Comparison of ENCODE assay signal across 17 cellular contexts in the genomic region with DNA sequence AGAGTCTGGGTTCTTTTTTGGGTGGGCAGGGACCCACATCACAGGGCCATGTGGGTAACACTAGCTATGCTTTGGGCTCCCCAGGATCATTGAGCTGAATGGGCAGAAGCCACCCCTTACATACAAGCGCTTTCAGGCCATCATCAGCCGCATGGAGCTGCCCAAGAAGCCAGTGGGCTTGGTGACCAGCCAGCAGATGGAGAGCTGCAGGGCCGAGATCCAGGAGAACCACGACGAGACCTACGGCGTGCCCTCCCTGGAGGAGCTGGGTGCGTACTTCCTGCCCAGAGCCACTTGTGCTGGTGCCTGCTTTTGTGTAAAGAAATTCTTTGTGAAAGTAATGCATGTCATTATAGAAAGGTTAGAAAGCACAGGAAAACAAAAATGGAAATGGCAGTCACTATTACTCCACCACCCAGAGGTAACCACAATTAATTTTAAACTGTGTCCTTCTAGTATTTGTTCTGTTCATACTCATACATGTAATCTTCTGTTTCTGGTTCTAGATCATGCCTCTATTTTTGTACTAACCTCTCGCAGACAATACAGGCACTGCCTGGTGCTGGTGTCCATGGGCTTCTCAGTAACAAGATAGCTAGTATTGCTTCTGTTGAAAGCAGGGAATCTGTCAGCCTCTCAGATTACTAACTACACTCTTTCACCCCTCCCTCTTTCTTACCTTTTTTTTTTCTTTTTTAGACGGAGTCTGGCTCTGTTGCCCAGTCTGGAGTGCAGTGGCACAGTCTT. TPM values are rescaled to one million over a fixed set of nuclear protein-coding genes. Genes with fewer than 3 reads are reported as not detected.
A peak's percentile ranks its signal among the peaks of the same experiment; 100 is the strongest.
DNase-seq lines count a peak whose midpoint lies in the region; TF ChIP-seq lines count a peak whose summit lies in the region.
"Had no signal": no experiment of that assay in that cellular context is flagged by ENCODE, and none has a peak within 500 bp of the region (broad histone marks: within the 10 kb centered on the region; RNA-seq: fewer than 3 reads in every experiment).

No MANE protein-coding gene starts in this region.

- H3K27ac Mint-ChIP-seq in nephron progenitor cell, result peak overlapping the region; percentile 32
- peak overlapping the region in 1 of 8 donors; percentile 47 for H3K27ac Mint-ChIP-seq in CD8-positive, alpha-beta memory T cell
- H3K27ac Mint-ChIP-seq: activated CD4-positive, alpha-beta memory T cell treated with anti-CD3 and anti-CD28 coated beads, Interleukin-2, amount 10 ng/mL, durations not matched to agents 7 days and 5 days; activated naive CD8-positive, alpha-beta T cell treated with anti-CD3 and anti-CD28 coated beads, Interleukin-2, amount 10 ng/mL, durations not matched to agents 7 days and 5 days had no signal

- intact Hi-C loops in esophagus muscularis mucosa (cut with DNase I) (no loop called here), thyroid gland (cut with DNase I) (no loop called here)

- H3K4me3 Mint-ChIP-seq in nephron progenitor cell, result no peak overlapping the region
- no peak overlapping the region for H3K4me3 Mint-ChIP-seq in CD8-positive, alpha-beta memory T cell
- H3K4me3 Mint-ChIP-seq: activated CD4-positive, alpha-beta memory T cell treated with anti-CD3 and anti-CD28 coated beads, Interleukin-2, amount 10 ng/mL, durations not matched to agents 7 days and 5 days; activated naive CD8-positive, alpha-beta T cell treated with anti-CD3 and anti-CD28 coated beads, Interleukin-2, amount 10 ng/mL, durations not matched to agents 7 days and 5 days had no signal

- H3K9me3 ChIP-seq in adipocyte (ENCODE audit: control insufficient read depth, low read length), result no peaks in the 10 kb centered on the region
- H3K9me3 ChIP-seq in esophagus muscularis mucosa, result no peaks in the 10 kb centered on the region
- no peaks in the 10 kb centered on the region for H3K9me3 ChIP-seq in thyroid gland
- no peaks in the 10 kb centered on the region for H3K9me3 ChIP-seq in CD8-positive, alpha-beta memory T cell (ENCODE audit: low read length)
- H3K9me3 ChIP-seq: BE2C had no signal

- H3K4me3 ChIP-seq in adipocyte (ENCODE audit: low read length) (no peak overlapping the region), esophagus muscularis mucosa (no peak overlapping the region), thyroid gland (replicated peaks in 1 of 3) (no peak overlapping the region)
- H3K4me3 ChIP-seq in CD8-positive, alpha-beta memory T cell (ENCODE audit: low read length), result no peak overlapping the region

- peaks cover 27% of the 10 kb centered on the region for H3K4me1 Mint-ChIP-seq in nephron progenitor cell
- H3K4me1 Mint-ChIP-seq in CD8-positive, alpha-beta memory T cell, result peaks cover 0 to 6% (median 3%) of the 10 kb centered on the region in 3 donors
- H3K4me1 Mint-ChIP-seq: activated CD4-positive, alpha-beta memory T cell treated with anti-CD3 and anti-CD28 coated beads, Interleukin-2, amount 10 ng/mL, durations not matched to agents 7 days and 5 days; activated naive CD8-positive, alpha-beta T cell treated with anti-CD3 and anti-CD28 coated beads, Interleukin-2, amount 10 ng/mL, durations not matched to agents 7 days and 5 days had no signal

- H3K27me3 Mint-ChIP-seq in nephron progenitor cell (ENCODE audit: low read depth, poor library complexity), result no peaks in the 10 kb centered on the region
- no peaks in the 10 kb centered on the region for H3K27me3 Mint-ChIP-seq in CD8-positive, alpha-beta memory T cell
- H3K27me3 Mint-ChIP-seq: activated CD4-positive, alpha-beta memory T cell treated with anti-CD3 and anti-CD28 coated beads, Interleukin-2, amount 10 ng/mL, durations not matched to agents 7 days and 5 days; activated naive CD8-positive, alpha-beta T cell treated with anti-CD3 and anti-CD28 coated beads, Interleukin-2, amount 10 ng/mL, durations not matched to agents 7 days and 5 days had no signal

- H3K36me3 Mint-ChIP-seq in nephron progenitor cell (ENCODE audit: low read depth), result peaks cover 42% of the 10 kb centered on the region
- peaks cover 15 to 90% (median 38%) of the 10 kb centered on the region in 3 donors for H3K36me3 Mint-ChIP-seq in CD8-positive, alpha-beta memory T cell

- POLR2A ChIA-PET in CD8-positive, alpha-beta memory T cell (lab: Charles Lee), result no interaction called here

- peaks cover 54% of the 10 kb centered on the region for H3K36me3 ChIP-seq in adipocyte (ENCODE audit: control insufficient read depth, insufficient read depth, low read length, severe bottlenecking)
- peaks cover 44 to 83% (median 66%) of the 10 kb centered on the region in 4 donors for H3K36me3 ChIP-seq in esophagus muscularis mucosa
- H3K36me3 ChIP-seq in thyroid gland, result peaks cover 39 to 46% of the 10 kb centered on the region in 2 donors
- H3K36me3 ChIP-seq in CD8-positive, alpha-beta memory T cell (ENCODE audit: insufficient read depth, low read length), result peaks cover 84% of the 10 kb centered on the region

- CTCF ChIA-PET in CD8-positive, alpha-beta memory T cell (lab: Charles Lee), result interaction anchor here (2.1 kb wide), 1 partner anchor 14 kb away, joined by 5 read pairs; the partner anchor contains the start of gene CRY2

- DNase-seq in adipocyte (ENCODE audit: low read depth) (no peak), esophagus muscularis mucosa (ENCODE audit: extremely low spot score) (no peak), nephron progenitor cell (no peak), thyroid gland (no peak), NCI-H1105 treated with DMSO at 0.1 percent for 48 hours (lab: John Stamatoyannopoulos, UW) (no peak), NCI-H526 (lab: John Stamatoyannopoulos, UW) (no peak)
- DNase-seq in CD8-positive, alpha-beta memory T cell, result no peak
- DNase-seq: activated CD4-positive, alpha-beta memory T cell treated with anti-CD3 and anti-CD28 coated beads, Interleukin-2, amount 10 ng/mL, durations not matched to agents 7 days and 5 days; activated naive CD8-positive, alpha-beta T cell treated with anti-CD3 and anti-CD28 coated beads, Interleukin-2, amount 10 ng/mL, durations not matched to agents 7 days and 5 days; BE2C; central memory CD4-positive, alpha-beta T cell; foreskin fibroblast; left colon; NCI-H146; RPMI8226; stimulated activated naive CD4-positive, alpha-beta T cell; SW 1271 had no signal

- TF ChIP-seq POLR2A in esophagus muscularis mucosa (IDR thresholded peaks at IDR 0.05; ENCODE audit: low read depth) (no peak), thyroid gland (IDR thresholded peaks at IDR 0.05) (no peak)

- no peaks in the 10 kb centered on the region for H3K9me3 Mint-ChIP-seq in nephron progenitor cell
- no peaks in the 10 kb centered on the region for H3K9me3 Mint-ChIP-seq in CD8-positive, alpha-beta memory T cell
- H3K9me3 Mint-ChIP-seq: activated CD4-positive, alpha-beta memory T cell treated with anti-CD3 and anti-CD28 coated beads, Interleukin-2, amount 10 ng/mL, durations not matched to agents 7 days and 5 days; activated naive CD8-positive, alpha-beta T cell treated with anti-CD3 and anti-CD28 coated beads, Interleukin-2, amount 10 ng/mL, durations not matched to agents 7 days and 5 days had no signal

- TF ChIP-seq CTCF in esophagus muscularis mucosa (IDR thresholded peaks at IDR 0.05), result no peak
- no peak for TF ChIP-seq CTCF in nephron progenitor cell (IDR thresholded peaks at IDR 0.05)
- no peak for TF ChIP-seq CTCF in thyroid gland (IDR thresholded peaks at IDR 0.05)

- H3K27me3 ChIP-seq in adipocyte (replicated peaks; ENCODE audit: control insufficient read depth, insufficient read depth, low read length) (no peaks in the 10 kb centered on the region), esophagus muscularis mucosa (no peaks in the 10 kb centered on the region), thyroid gland (no peaks in the 10 kb centered on the region)
- no peaks in the 10 kb centered on the region for H3K27me3 ChIP-seq in CD8-positive, alpha-beta memory T cell (ENCODE audit: insufficient read depth, low read length, poor library complexity, severe bottlenecking)
- H3K27me3 ChIP-seq: BE2C had no signal

- TF ChIP-seq EP300 in esophagus muscularis mucosa (IDR thresholded peaks at IDR 0.05), result no peak

- peak overlapping the region; percentile 56 for H3K9ac ChIP-seq in adipocyte (ENCODE audit: low read length)

- H3K4me1 ChIP-seq in adipocyte (ENCODE audit: control insufficient read depth, insufficient read depth, low read length), result peaks cover 45% of the 10 kb centered on the region
- H3K4me1 ChIP-seq in esophagus muscularis mucosa, result peaks cover 50 to 64% (median 53%) of the 10 kb centered on the region in 4 donors
- peaks cover 45 to 49% of the 10 kb centered on the region in 2 donors for H3K4me1 ChIP-seq in thyroid gland
- no peaks in the 10 kb centered on the region for H3K4me1 ChIP-seq in CD8-positive, alpha-beta memory T cell (ENCODE audit: insufficient read depth, low read length)

- WGBS in esophagus muscularis mucosa, result 92% methylated on average over 10 of the region's 10 CpGs
- WGBS in thyroid gland, 2 donors, result 87 to 94% methylated on average over 8 to 10 of the region's 10 CpGs

- H3K27ac ChIP-seq in esophagus muscularis mucosa (replicated peaks in 1 of 4) (peak overlapping the region; percentile 84 to 99 (median 94)), thyroid gland (peak overlapping the region in 2 of 3 donors; percentile 87 to 89)
- H3K27ac ChIP-seq in CD8-positive, alpha-beta memory T cell (ENCODE audit: low read depth, low read length), result no peak overlapping the region

RNA-seq across cellular contexts. Expression of gene CRY2, which starts 13.7 kb away (rescaled TPM):
- 10 to 100 TPM; 32.0 to 57.6 (median 49.7) TPM for total RNA-seq in esophagus muscularis mucosa
- total RNA-seq in thyroid gland, result 100 to 1,000 TPM in 1 of 4 donors, 10 to 100 TPM in 3; 49.5 to 117 (median 57.8) TPM
- total RNA-seq in CD8-positive, alpha-beta memory T cell, result 10 to 100 TPM; 16.6 to 17.8 TPM
- 27.1 TPM for polyA plus RNA-seq in CD8-positive, alpha-beta memory T cell

RNA-seq across cellular contexts. Expression of gene MAPK8IP1, which starts 24.5 kb away (rescaled TPM):
- total RNA-seq in esophagus muscularis mucosa, result 10 to 100 TPM in 3 of 4 donors, 1 to 10 TPM in 1; 7.5 to 20.6 (median 16.1) TPM
- 10 to 100 TPM in 3 of 4 donors, 1 to 10 TPM in 1; 9.5 to 25.1 (median 17.4) TPM for total RNA-seq in thyroid gland
- 1 to 10 TPM in 1 of 2 experiments, under 1 TPM in 1; 0.98 to 1.1 TPM for total RNA-seq in CD8-positive, alpha-beta memory T cell
- 0.23 TPM for polyA plus RNA-seq in CD8-positive, alpha-beta memory T cell

RNA-seq across cellular contexts. Expression of gene FREY1, which starts 46.1 kb away (rescaled TPM):
- total RNA-seq in esophagus muscularis mucosa, result 1 to 10 TPM in 3 of 4 donors, under 1 TPM in 1; 0.65 to 3.7 (median 1.4) TPM
- total RNA-seq in thyroid gland, result 1 to 10 TPM in 2 of 4 donors, not detected in 2; 1.8 to 2.6 TPM
- 1 to 10 TPM; 1.1 to 2.0 TPM for total RNA-seq in CD8-positive, alpha-beta memory T cell
- 0.43 TPM for polyA plus RNA-seq in CD8-positive, alpha-beta memory T cell

RNA-seq across cellular contexts. Expression of gene SLC35C1, which starts 56.0 kb away (rescaled TPM):
- total RNA-seq in esophagus muscularis mucosa (10 to 100 TPM in 3 of 4 donors, 1 to 10 TPM in 1; 9.6 to 18.0 (median 13.1) TPM), thyroid gland (10 to 100 TPM; 11.2 to 15.8 (median 14.0) TPM)
- 10 to 100 TPM; 17.7 to 18.1 TPM for total RNA-seq in CD8-positive, alpha-beta memory T cell
- polyA plus RNA-seq in CD8-positive, alpha-beta memory T cell, result 22.4 TPM

RNA-seq across cellular contexts. Expression of gene PEX16, which starts 56.7 kb away (rescaled TPM):
- total RNA-seq in esophagus muscularis mucosa, result 10 to 100 TPM; 15.4 to 32.2 (median 23.2) TPM
- 10 to 100 TPM; 28.5 to 41.2 (median 29.5) TPM for total RNA-seq in thyroid gland
- 10 to 100 TPM; 35.1 to 43.2 TPM for total RNA-seq in CD8-positive, alpha-beta memory T cell
- 63.4 TPM for polyA plus RNA-seq in CD8-positive, alpha-beta memory T cell

Comparison
In these comparisons a context has a peak if more than half of its experiments do, and no peak if none do; other contexts are left out.
1. RNA of gene MAPK8IP1, which starts 24.5 kb away (total RNA-seq): 9.5 to 25.1 TPM in thyroid gland and 7.5 to 20.6 TPM in esophagus muscularis mucosa; 0.98 to 1.1 TPM in CD8-positive, alpha-beta memory T cell; every median in the first group is over 4 times any median in the second.